In the genomic region with DNA sequence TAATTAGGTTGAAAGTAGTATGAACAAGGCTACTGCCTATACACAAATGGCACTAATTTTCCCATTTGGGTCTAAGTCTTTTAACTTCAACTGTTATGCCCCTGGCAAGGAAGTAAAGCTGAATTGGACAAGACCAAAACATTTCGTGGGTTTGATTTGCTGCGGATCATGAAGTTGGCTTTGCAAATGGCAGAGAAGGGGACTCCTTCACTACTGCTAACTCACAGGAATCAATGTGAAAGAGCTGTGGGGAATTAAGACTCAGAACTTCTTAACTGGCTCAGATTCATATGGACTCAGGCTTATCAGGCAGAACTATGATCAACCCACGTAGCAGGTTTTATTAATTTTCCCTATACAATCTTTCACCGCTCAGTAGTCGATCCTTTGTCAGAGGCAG, we compare ENCODE assay signal across 20 cellular contexts.
DNase-seq lines count a peak whose midpoint lies in the region; ATAC-seq and TF ChIP-seq lines count a peak whose summit lies in the region.
"Had no signal": no experiment of that assay in that cellular context is flagged by ENCODE, and none has a peak within 500 bp of the region (broad histone marks: within the 10 kb centered on the region; RNA-seq: fewer than 3 reads in every experiment).

No MANE protein-coding gene starts in this region.

- H3K79me1 ChIP-seq in mesendoderm (ENCODE audit: low read length), result no peaks in the 10 kb centered on the region
- H3K79me1 ChIP-seq in neuronal stem cell (ENCODE audit: low read depth, low read length), result no peaks in the 10 kb centered on the region

- TF ChIP-seq CTCF in AG04449 (IDR thresholded peaks at IDR 0.05; ENCODE audit: insufficient read depth, low read length, missing control alignments), result no peak
- no peak for TF ChIP-seq CTCF in GM13977 (IDR thresholded peaks at IDR 0.05; ENCODE audit: extremely low read depth, insufficient read depth, missing control alignments)

- H4K8ac ChIP-seq in mesendoderm (ENCODE audit: low read depth, low read length), result no peak overlapping the region
- H4K8ac ChIP-seq in neuronal stem cell (ENCODE audit: low read depth, low read length), result no peak overlapping the region

- H3K27ac ChIP-seq in mesendoderm (ENCODE audit: low read depth, low read length) (no peak overlapping the region), neuronal stem cell (replicated peaks; ENCODE audit: low read length) (no peak overlapping the region)
- H3K27ac ChIP-seq: heart right ventricle had no signal

- DNase-seq in AG04449 (ENCODE audit: low read depth, low spot score) (no peak), HT-29 (ENCODE audit: low spot score) (peak; percentile 84), dermis blood vessel endothelial cell (peak; percentile 38), mesendoderm (no peak), GM13977 (ENCODE audit: low spot score) (no peak), neuronal stem cell (ENCODE audit: low spot score) (no peak)
- DNase-seq: activated CD4-positive, alpha-beta T cell treated with anti-CD3 and anti-CD28 coated beads for 36 hours; activated naive CD4-positive, alpha-beta T cell treated with anti-CD3 and anti-CD28 coated beads, Interleukin-2, amount 10 ng/mL, durations not matched to agents 7 days and 5 days; cerebellar nuclear complex; heart right ventricle; islet precursor cell; KG1; NCI-H1105 treated with DMSO at 0.1 percent for 48 hours; NCI-H226; NK-92 treated with Interleukin-12 subunit alpha and Interleukin-12 subunit beta, amount 100 ng/mL, for 24 hours; occipital lobe; SHP77; trophoblast cell had no signal

- POLR2A ChIA-PET in AG04449 (lab: Yijun Ruan, JAX), result no interaction called here

- no peak overlapping the region for H2AFZ ChIP-seq in neuronal stem cell (ENCODE audit: low read length)

- H2BK15ac ChIP-seq in mesendoderm (replicated peaks; ENCODE audit: low read depth) (no peak overlapping the region), neuronal stem cell (ENCODE audit: low read length) (no peak overlapping the region)

- WGBS in mesendoderm (ENCODE audit: extremely low coverage, insufficient coverage, low lambda C conversion rate), result no CpG with 5 or more reads among the region's 5 CpGs
- WGBS in neuronal stem cell (ENCODE audit: extremely low coverage in 2 of 2, insufficient read length in 2 of 2, insufficient replicate concordance in 1 of 2), 2 donors, result no CpG with 5 or more reads among the region's 5 CpGs

- no peak overlapping the region for H3K56ac ChIP-seq in mesendoderm (ENCODE audit: low read length)

- in situ Hi-C loops in GM13977 (cut with MboI; ENCODE audit: low pct_unique_long_range_greater_than_20kb, low sequenced_read_pairs, unreplicated experiment), result no loop called here

- H3K36me3 ChIP-seq in mesendoderm (ENCODE audit: control insufficient read depth, insufficient read depth, low read length), result no peaks in the 10 kb centered on the region
- H3K36me3 ChIP-seq in neuronal stem cell (replicated peaks in 1 of 2; ENCODE audit: control insufficient read depth in 2 of 2, insufficient read depth in 2 of 2, low read length in 2 of 2), result no peaks in the 10 kb centered on the region
- H3K36me3 ChIP-seq: heart right ventricle had no signal

- no peak overlapping the region for H3K9ac ChIP-seq in mesendoderm (ENCODE audit: low read length)
- no peak overlapping the region for H3K9ac ChIP-seq in neuronal stem cell (ENCODE audit: low read depth, low read length, poor library complexity)

- H2BK12ac ChIP-seq in neuronal stem cell (ENCODE audit: low read length), result no peak overlapping the region

- ATAC-seq in HG03045 (IDR thresholded peaks at IDR 0.05; ENCODE audit: unreplicated experiment), result no peak
- no peak for ATAC-seq in HG02885 (IDR thresholded peaks at IDR 0.05; ENCODE audit: poor library complexity, unreplicated experiment)
- ATAC-seq: activated CD4-positive, alpha-beta T cell treated with anti-CD3 and anti-CD28 coated beads for 36 hours; heart right ventricle had no signal

- no peak overlapping the region for H4K91ac ChIP-seq in neuronal stem cell (ENCODE audit: low read depth, low read length, poor library complexity)

- H2BK120ac ChIP-seq in mesendoderm (ENCODE audit: low read depth, low read length), result no peak overlapping the region
- H2BK120ac ChIP-seq in neuronal stem cell (ENCODE audit: low read depth, low read length), result no peak overlapping the region

- H3K23ac ChIP-seq in mesendoderm (ENCODE audit: low read length) (no peak overlapping the region), neuronal stem cell (ENCODE audit: low read depth, low read length, poor library complexity) (no peak overlapping the region)

- no peaks in the 10 kb centered on the region for H3K27me3 ChIP-seq in mesendoderm (ENCODE audit: insufficient read depth, low read length, poor library complexity)
- H3K27me3 ChIP-seq in neuronal stem cell (ENCODE audit: control insufficient read depth in 3 of 3, insufficient read depth in 3 of 3, low read depth in 1 of 3, low read length in 3 of 3), result peaks cover 5 to 56% (median 23%) of the 10 kb centered on the region in 3 experiments

- H3K18ac ChIP-seq in mesendoderm (ENCODE audit: low read length), result peak overlapping the region; percentile 39
- no peak overlapping the region for H3K18ac ChIP-seq in neuronal stem cell (ENCODE audit: low read length)

- no peak overlapping the region for H3K4me2 ChIP-seq in mesendoderm (ENCODE audit: low read length)
- H3K4me2 ChIP-seq in neuronal stem cell (ENCODE audit: insufficient read depth, low read length, poor library complexity, severe bottlenecking), result no peak overlapping the region

- no peak overlapping the region for H3K14ac ChIP-seq in neuronal stem cell (ENCODE audit: low read length)

- no peak overlapping the region for H4K5ac ChIP-seq in mesendoderm (ENCODE audit: low read length)

- CTCF ChIA-PET in AG04449 (lab: Yijun Ruan, JAX), result no interaction called here

- no peak overlapping the region for H2BK5ac ChIP-seq in mesendoderm (ENCODE audit: low read length)
- no peak overlapping the region for H2BK5ac ChIP-seq in neuronal stem cell (ENCODE audit: low read length)

- H2AK5ac ChIP-seq in mesendoderm (ENCODE audit: low read length) (no peak overlapping the region), neuronal stem cell (ENCODE audit: low read depth, low read length) (no peak overlapping the region)

- H3K4me3 ChIP-seq in AG04449 (ENCODE audit: low read depth, low read length) (peak overlapping the region; percentile 4), mesendoderm (ENCODE audit: low read length) (no peak overlapping the region), neuronal stem cell (ENCODE audit: low read length in 2 of 2) (no peak overlapping the region)
- H3K4me3 ChIP-seq: heart right ventricle had no signal

- H3K9me3 ChIP-seq in neuronal stem cell (replicated peaks in 1 of 2; ENCODE audit: control insufficient read depth in 2 of 2, insufficient read depth in 1 of 2, low read depth in 1 of 2, low read length in 2 of 2), result no peaks in the 10 kb centered on the region
- H3K9me3 ChIP-seq: heart right ventricle had no signal

- H3K4me1 ChIP-seq in mesendoderm (ENCODE audit: control insufficient read depth, low read depth, low read length) (peaks cover 3% of the 10 kb centered on the region), neuronal stem cell (ENCODE audit: control insufficient read depth in 2 of 2, insufficient read depth in 1 of 2, low read depth in 1 of 2, low read length in 2 of 2) (peaks cover 3 to 4% of the 10 kb centered on the region in 2 donors)

- no peaks in the 10 kb centered on the region for H3K79me2 ChIP-seq in mesendoderm (ENCODE audit: control insufficient read depth, insufficient read depth, low read length)

- H3K4ac ChIP-seq in mesendoderm (ENCODE audit: low read depth, low read length) (no peak overlapping the region), neuronal stem cell (ENCODE audit: low read length) (no peak overlapping the region)

Comparison
In these comparisons a context has a peak if more than half of its experiments do, and no peak if none do; other contexts are left out.
1. DNase-seq: peak in HT-29 (single experiment) and dermis blood vessel endothelial cell (single experiment); none in AG04449 (single experiment), mesendoderm (single experiment), GM13977 (single experiment) and neuronal stem cell (single experiment).